9 cellular contexts compared by ENCODE assay signal in genomic region chr22:45867118-45867905, GRCh38.
A peak's percentile ranks its signal among the peaks of the same experiment; 100 is the strongest.
DNase-seq lines count a peak whose midpoint lies in the region; ATAC-seq and TF ChIP-seq lines count a peak whose summit lies in the region.
"Had no signal": no experiment of that assay in that cellular context is flagged by ENCODE, and none has a peak within 500 bp of the region (broad histone marks: within the 10 kb centered on the region; RNA-seq: fewer than 3 reads in every experiment).

No MANE protein-coding gene starts in this region.

- peak overlapping the region; percentile 47 for H3K4me3 Mint-ChIP-seq in endodermal cell
- H3K4me3 Mint-ChIP-seq: activated T-cell treated with anti-CD3 and anti-CD28 coated beads, Interleukin-2, amount 50 U/mL, for 72 hours had no signal

- peak; percentile 63 for ATAC-seq in left lobe of liver
- ATAC-seq in thoracic aorta (ENCODE audit: insufficient number of reproducible peaks, low FRiP score, low read depth): no peak
- ATAC-seq in GM19351 (IDR thresholded peaks at IDR 0.05; ENCODE audit: unreplicated experiment): no peak
- ATAC-seq: activated T-cell treated with anti-CD3 and anti-CD28 coated beads, Interleukin-2, amount 50 U/mL, for 72 hours had no signal

- no peak overlapping the region for H3K27ac ChIP-seq in HUES6 (ENCODE audit: low read depth, low read length)
- H3K27ac ChIP-seq in endodermal cell (ENCODE audit: low read depth, low read length): no peak overlapping the region
- H3K27ac ChIP-seq in thoracic aorta: no peak overlapping the region

- WGBS in endodermal cell (ENCODE audit: insufficient coverage in 1 of 2, insufficient read length in 1 of 2), 2 experiments: 3 to 5% methylated on average over 49 to 87 of the region's 87 CpGs

- peaks cover 6% of the 10 kb centered on the region; the same call in 1 of the 2 replicates for H3K4me1 ChIP-seq in HUES6 (ENCODE audit: control insufficient read depth, insufficient read depth, low read length)
- no peaks in the 10 kb centered on the region for H3K4me1 ChIP-seq in endodermal cell (ENCODE audit: control insufficient read depth, insufficient read depth, low read length)
- peaks cover 7 to 24% of the 10 kb centered on the region in 2 donors for H3K4me1 ChIP-seq in thoracic aorta (ENCODE audit: control insufficient read depth in 1 of 2, low read depth in 2 of 2)

- H3K9ac ChIP-seq in HUES6 (ENCODE audit: low read length) (no peak overlapping the region), endodermal cell (ENCODE audit: extremely low read depth, low read length, poor library complexity, severe bottlenecking) (no peak overlapping the region)

- H3K27me3 Mint-ChIP-seq in endodermal cell (ENCODE audit: insufficient read depth): peaks cover 56% of the 10 kb centered on the region

- H3K27ac Mint-ChIP-seq in endodermal cell: no peak overlapping the region
- H3K27ac Mint-ChIP-seq: activated T-cell treated with anti-CD3 and anti-CD28 coated beads, Interleukin-2, amount 50 U/mL, for 72 hours had no signal

- H3K4me1 Mint-ChIP-seq in endodermal cell: peaks cover 11% of the 10 kb centered on the region

- peaks cover 66% of the 10 kb centered on the region for H3K27me3 ChIP-seq in HUES6 (ENCODE audit: control insufficient read depth, insufficient read depth, low read length)
- H3K27me3 ChIP-seq in endodermal cell (ENCODE audit: control insufficient read depth, insufficient read depth, low read length, poor library complexity, severe bottlenecking): peaks cover 58% of the 10 kb centered on the region
- no peaks in the 10 kb centered on the region for H3K27me3 ChIP-seq in thoracic aorta (replicated peaks; ENCODE audit: insufficient read depth)

- H3K9me3 Mint-ChIP-seq in endodermal cell: peaks cover 1% of the 10 kb centered on the region
- H3K9me3 Mint-ChIP-seq: activated T-cell treated with anti-CD3 and anti-CD28 coated beads, Interleukin-2, amount 50 U/mL, for 72 hours had no signal

- H3K4me3 ChIP-seq in HUES6 (ENCODE audit: low read depth, low read length) (peak overlapping the region; percentile 59), endodermal cell (ENCODE audit: low read length) (peak overlapping the region; percentile 60), thoracic aorta (peak overlapping the region; percentile 50)

- peak; percentile 68 for TF ChIP-seq CTCF in endodermal cell (conservative IDR thresholded peaks at IDR 0.05)
- peak; percentile 37 for TF ChIP-seq CTCF in thoracic aorta (IDR thresholded peaks at IDR 0.05)

- H3K9me3 ChIP-seq in HUES6 (ENCODE audit: control insufficient read depth, insufficient read depth, low read depth, low read length) (no peaks in the 10 kb centered on the region), endodermal cell (ENCODE audit: control insufficient read depth, low read length) (no peaks in the 10 kb centered on the region), thoracic aorta (no peaks in the 10 kb centered on the region)

- peak; percentile 83 for DNase-seq in endodermal cell
- DNase-seq in left lobe of liver (ENCODE audit: low spot score): peak; percentile 36
- DNase-seq in thoracic aorta (ENCODE audit: low spot score): no peak
- DNase-seq in NK-92 treated with Interleukin-12 subunit alpha and Interleukin-12 subunit beta, amount 100 ng/mL, for 24 hours (lab: John Stamatoyannopoulos, UW): no peak
- DNase-seq in NCI-H146 (lab: John Stamatoyannopoulos, UW): no peak
- DNase-seq: activated T-cell treated with anti-CD3 and anti-CD28 coated beads, Interleukin-2, amount 50 U/mL, for 72 hours; hippocampal formation had no signal

- H3K36me3 Mint-ChIP-seq in endodermal cell (ENCODE audit: low read depth): no peaks in the 10 kb centered on the region

- H3K36me3 ChIP-seq in HUES6 (ENCODE audit: control insufficient read depth, insufficient read depth, low read length) (no peaks in the 10 kb centered on the region), endodermal cell (ENCODE audit: control insufficient read depth, insufficient read depth, low read length) (no peaks in the 10 kb centered on the region), thoracic aorta (no peaks in the 10 kb centered on the region)

Comparison
In these comparisons a context has a peak if more than half of its experiments do, and no peak if none do; other contexts are left out.
1. DNase-seq: peak in endodermal cell (single experiment) and left lobe of liver (single experiment); none in thoracic aorta (single experiment), NK-92 treated with Interleukin-12 subunit alpha and Interleukin-12 subunit beta, amount 100 ng/mL, for 24 hours (single experiment) and NCI-H146 (single experiment).
2. Peak in every context shown above with its lines, with median percentiles within 50 percentile points of each other: H3K4me3 ChIP-seq.